11 cellular contexts compared by ENCODE assay signal in genomic region chr6:24935323-24935722, GRCh38. TPM values are rescaled to one million over a fixed set of nuclear protein-coding genes. Genes with fewer than 3 reads are reported as not detected.
DNase-seq lines count a peak whose midpoint lies in the region; ATAC-seq and TF ChIP-seq lines count a peak whose summit lies in the region.
"Had no signal": no experiment of that assay in that cellular context is flagged by ENCODE, and none has a peak within 500 bp of the region (broad histone marks: within the 10 kb centered on the region; RNA-seq: fewer than 3 reads in every experiment).

No MANE protein-coding gene starts in this region.

- no peaks in the 10 kb centered on the region for H3K9me3 Mint-ChIP-seq in activated naive CD4-positive, alpha-beta T cell treated with anti-CD3 and anti-CD28 coated beads, Interleukin-2, amount 50 U/mL, for 24 hours
- H3K9me3 Mint-ChIP-seq in activated CD4-positive, alpha-beta memory T cell treated with anti-CD3 and anti-CD28 coated beads for 36 hours: no peaks in the 10 kb centered on the region
- H3K9me3 Mint-ChIP-seq: neural crest cell had no signal

- H3K36me3 Mint-ChIP-seq in activated naive CD4-positive, alpha-beta T cell treated with anti-CD3 and anti-CD28 coated beads, Interleukin-2, amount 50 U/mL, for 24 hours: no peaks in the 10 kb centered on the region
- H3K36me3 Mint-ChIP-seq in activated CD4-positive, alpha-beta memory T cell treated with anti-CD3 and anti-CD28 coated beads for 36 hours: peaks cover 10% of the 10 kb centered on the region

- H3K27ac Mint-ChIP-seq in activated naive CD4-positive, alpha-beta T cell treated with anti-CD3 and anti-CD28 coated beads, Interleukin-2, amount 50 U/mL, for 24 hours: peak overlapping the region; percentile 92
- H3K27ac Mint-ChIP-seq in activated CD4-positive, alpha-beta memory T cell treated with anti-CD3 and anti-CD28 coated beads for 36 hours: peak overlapping the region; percentile 97

- DNase-seq in activated naive CD4-positive, alpha-beta T cell treated with anti-CD3 and anti-CD28 coated beads, Interleukin-2, amount 50 U/mL, for 16 hours: no peak
- DNase-seq in activated CD4-positive, alpha-beta memory T cell treated with anti-CD3 and anti-CD28 coated beads for 36 hours: no peak
- no peak for DNase-seq in left lung
- no peak for DNase-seq in upper lobe of right lung
- no peak for DNase-seq in GM19240 (ENCODE audit: insufficient read length, low spot score)
- DNase-seq in OCI-M2 (lab: John Stamatoyannopoulos, UW; ENCODE audit: unreplicated experiment): no peak
- DNase-seq in esophagus muscularis mucosa (ENCODE audit: extremely low spot score): no peak
- DNase-seq: KG1, kidney had no signal

- no peaks in the 10 kb centered on the region for H3K9me3 ChIP-seq in left lung
- no peaks in the 10 kb centered on the region for H3K9me3 ChIP-seq in upper lobe of right lung
- no peaks in the 10 kb centered on the region for H3K9me3 ChIP-seq in esophagus muscularis mucosa

- H3K27ac ChIP-seq in left lung (peak overlapping the region; percentile 46 to 93), upper lobe of right lung (peak overlapping the region; percentile 47), esophagus muscularis mucosa (replicated peaks in 1 of 4) (no peak overlapping the region)

- no peak for TF ChIP-seq POLR2A in esophagus muscularis mucosa (IDR thresholded peaks at IDR 0.05; ENCODE audit: low read depth)

- H3K4me1 Mint-ChIP-seq in activated naive CD4-positive, alpha-beta T cell treated with anti-CD3 and anti-CD28 coated beads, Interleukin-2, amount 50 U/mL, for 24 hours: peaks cover 93% of the 10 kb centered on the region
- peaks cover 86% of the 10 kb centered on the region for H3K4me1 Mint-ChIP-seq in activated CD4-positive, alpha-beta memory T cell treated with anti-CD3 and anti-CD28 coated beads for 36 hours (ENCODE audit: low read depth)

- intact Hi-C loops in activated CD4-positive, alpha-beta memory T cell treated with anti-CD3 and anti-CD28 coated beads for 36 hours (cut with micrococcal nuclease): loop anchor here (2.0 to 10.0 kb wide), 3 partner anchors 71 to 1089 kb away; a partner anchor contains a TSS
- intact Hi-C loops in left lung (cut with DNase I): no loop called here
- intact Hi-C loops in upper lobe of right lung (cut with DNase I): no loop called here
- intact Hi-C loops in esophagus muscularis mucosa (cut with DNase I): no loop called here

- no peak for TF ChIP-seq EP300 in esophagus muscularis mucosa (IDR thresholded peaks at IDR 0.05)

- peaks cover 9 to 72% of the 10 kb centered on the region in 2 donors for H3K4me1 ChIP-seq in left lung
- H3K4me1 ChIP-seq in upper lobe of right lung: peaks cover 16% of the 10 kb centered on the region
- peaks cover 14 to 19% (median 15%) of the 10 kb centered on the region in 4 donors for H3K4me1 ChIP-seq in esophagus muscularis mucosa

- 88% methylated on average over 2 of the region's 2 CpGs for WGBS in esophagus muscularis mucosa

- no peak for ATAC-seq in left lung
- no peak for ATAC-seq in upper lobe of right lung

- H3K4me3 Mint-ChIP-seq in activated naive CD4-positive, alpha-beta T cell treated with anti-CD3 and anti-CD28 coated beads, Interleukin-2, amount 50 U/mL, for 24 hours: peak overlapping the region; percentile 95
- peak overlapping the region; percentile 87 for H3K4me3 Mint-ChIP-seq in activated CD4-positive, alpha-beta memory T cell treated with anti-CD3 and anti-CD28 coated beads for 36 hours
- H3K4me3 Mint-ChIP-seq: neural crest cell had no signal

- H3K27me3 ChIP-seq in left lung: no peaks in the 10 kb centered on the region
- H3K27me3 ChIP-seq in upper lobe of right lung: no peaks in the 10 kb centered on the region
- peaks cover 0 to 4% (median 0%) of the 10 kb centered on the region in 4 donors for H3K27me3 ChIP-seq in esophagus muscularis mucosa

- H3K27me3 Mint-ChIP-seq in activated naive CD4-positive, alpha-beta T cell treated with anti-CD3 and anti-CD28 coated beads, Interleukin-2, amount 50 U/mL, for 24 hours: no peaks in the 10 kb centered on the region
- H3K27me3 Mint-ChIP-seq in activated CD4-positive, alpha-beta memory T cell treated with anti-CD3 and anti-CD28 coated beads for 36 hours: no peaks in the 10 kb centered on the region

- POLR2A ChIA-PET in activated CD4-positive, alpha-beta memory T cell treated with anti-CD3 and anti-CD28 coated beads for 36 hours (lab: Charles Lee): interaction anchor here (0.9 to 6.0 kb wide), 13 partner anchors 10 to 160 kb away, joined by 3 to 45 read pairs (median 4); no protein-coding TSS in a partner anchor

- no peaks in the 10 kb centered on the region for H3K36me3 ChIP-seq in left lung
- H3K36me3 ChIP-seq in upper lobe of right lung: no peaks in the 10 kb centered on the region
- no peaks in the 10 kb centered on the region for H3K36me3 ChIP-seq in esophagus muscularis mucosa

- TF ChIP-seq CTCF in left lung (IDR thresholded peaks at IDR 0.05) (no peak), upper lobe of right lung (IDR thresholded peaks at IDR 0.05) (no peak), esophagus muscularis mucosa (IDR thresholded peaks at IDR 0.05) (no peak)

- peak overlapping the region in 1 of 2 donors; percentile 48 for H3K4me3 ChIP-seq in left lung
- H3K4me3 ChIP-seq in upper lobe of right lung: peak overlapping the region; percentile 33
- peak overlapping the region in 1 of 4 donors; percentile 13 for H3K4me3 ChIP-seq in esophagus muscularis mucosa

- CTCF ChIA-PET in activated CD4-positive, alpha-beta memory T cell treated with anti-CD3 and anti-CD28 coated beads for 36 hours (lab: Charles Lee): interaction anchor here (1.6 to 8.0 kb wide), 24 partner anchors 8 to 136 kb away, joined by 5 to 195 read pairs (median 20); no protein-coding TSS in a partner anchor

RNA-seq across cellular contexts. Expression of gene RIPOR2, which starts 0.4 kb away (rescaled TPM):
- total RNA-seq in activated CD4-positive, alpha-beta memory T cell treated with anti-CD3 and anti-CD28 coated beads for 36 hours: 10 to 100 TPM; 64.5 to 68.7 TPM
- total RNA-seq in left lung (10 to 100 TPM; 18.7 to 56.8 TPM), upper lobe of right lung (25.6 TPM), esophagus muscularis mucosa (10 to 100 TPM in 1 of 4 donors, 1 to 10 TPM in 3; 2.6 to 14.4 (median 5.1) TPM)

Comparison
In these comparisons a context has a peak if more than half of its experiments do, and no peak if none do; other contexts are left out.
1. H3K27ac ChIP-seq: peak in left lung (2 of 2) and upper lobe of right lung (single experiment); none in esophagus muscularis mucosa (0 of 4).